Comparison of ENCODE assay signal across 14 cellular contexts in the genomic region with DNA sequence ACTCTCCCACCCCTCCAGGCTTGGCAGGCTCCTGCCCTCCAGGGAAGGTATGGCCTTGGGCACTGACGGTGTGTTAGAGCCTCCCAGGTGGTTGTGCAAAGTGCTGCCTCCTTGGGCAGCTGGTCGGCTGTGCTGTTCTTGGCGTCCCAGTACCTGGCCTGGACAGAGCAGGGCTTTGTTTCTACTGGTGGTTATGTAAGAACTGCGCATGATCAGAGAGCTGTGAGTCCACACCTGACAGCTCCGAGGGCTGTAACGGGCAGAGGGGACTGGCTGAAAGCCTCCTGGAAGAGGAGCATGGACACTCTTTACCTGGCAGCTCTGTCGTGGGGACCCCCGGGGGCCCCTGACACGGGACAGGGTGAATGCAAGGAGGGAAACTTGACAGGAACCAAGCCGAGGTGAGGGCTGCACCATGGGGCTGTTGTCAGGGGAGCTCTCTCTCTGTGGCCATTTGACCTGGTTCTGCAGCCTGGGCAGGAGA. TPM values are rescaled to one million over a fixed set of nuclear protein-coding genes. Genes with fewer than 3 reads are reported as not detected.
"Had no signal": no experiment of that assay in that cellular context is flagged by ENCODE, and none has a peak within 500 bp of the region (broad histone marks: within the 10 kb centered on the region; RNA-seq: fewer than 3 reads in every experiment).

No MANE protein-coding gene starts in this region.

- FAIRE-seq: TTC549 had no signal

- H3K9ac ChIP-seq: parathyroid adenoma had no signal

- H3K4me3 ChIP-seq: adrenal gland, smooth muscle cell, tibial nerve had no signal

- H3K79me2 ChIP-seq: parathyroid adenoma had no signal

- H2AFZ ChIP-seq: parathyroid adenoma had no signal

- H3K27ac ChIP-seq: adrenal gland, parathyroid adenoma had no signal

- H3K4me1 ChIP-seq: adrenal gland, parathyroid adenoma had no signal

- DNase-seq: activated CD4-positive, alpha-beta T cell treated with anti-CD3 and anti-CD28 coated beads, Interleukin-2, amount 50 U/mL, for 4 hours; activated CD4-positive, CD25-positive, alpha-beta regulatory T cell; activated naive CD4-positive, alpha-beta T cell treated with anti-CD3 and anti-CD28 coated beads, Interleukin-2, amount 50 U/mL, for 16 hours; activated T-cell treated with anti-CD3 and anti-CD28 coated beads, Interleukin-2, amount 50 U/mL, for 1 hour; adrenal gland; erythroblast; glutamatergic neuron; immature natural killer cell; left colon; nephron progenitor cell had no signal

- H3K4me2 ChIP-seq: smooth muscle cell had no signal

- H3K36me3 ChIP-seq: adrenal gland, tibial nerve had no signal

- ATAC-seq: left colon had no signal

- H3K9me3 ChIP-seq: adrenal gland, tibial nerve had no signal

RNA-seq across cellular contexts. Expression of gene SFRP5, which starts 3.1 kb away (rescaled TPM):
- total RNA-seq: smooth muscle cell had no signal
- polyA plus RNA-seq: immature natural killer cell had no signal
